29 cellular contexts compared by ENCODE assay signal in the genomic region with DNA sequence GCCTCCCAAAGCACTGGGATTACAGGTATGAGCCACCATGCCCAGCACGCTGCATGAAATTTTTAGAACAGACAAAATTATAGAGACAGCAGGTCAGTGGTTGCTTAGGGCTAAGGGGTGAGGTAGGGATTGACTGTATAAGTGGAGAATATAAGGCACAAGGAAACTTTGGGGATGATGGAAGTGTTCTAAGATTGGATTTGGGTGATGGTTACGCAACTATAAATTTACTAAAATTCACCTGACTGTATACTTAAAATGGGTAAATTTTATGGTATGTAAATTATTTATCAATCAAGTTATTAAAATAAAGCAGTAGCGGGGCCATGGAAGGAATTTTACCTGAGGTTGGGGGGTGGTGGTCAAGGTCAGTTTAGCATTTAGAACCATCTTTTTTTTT.
"Had no signal": no experiment of that assay in that cellular context is flagged by ENCODE, and none has a peak within 500 bp of the region (broad histone marks: within the 10 kb centered on the region; RNA-seq: fewer than 3 reads in every experiment).

No MANE protein-coding gene starts in this region.

- H3K9me3 ChIP-seq: stomach, suprapubic skin, testis, thoracic aorta, thyroid gland, tibial artery, tibial nerve, transverse colon, upper lobe of left lung, upper lobe of right lung, uterus, vagina had no signal

- H3K4me1 ChIP-seq: suprapubic skin, testis, thyroid gland, tibial artery, tibial nerve, upper lobe of left lung, upper lobe of right lung, uterus, vagina had no signal

- H3K27me3 ChIP-seq: stomach, suprapubic skin, testis, thyroid gland, tibial nerve, transverse colon, upper lobe of left lung, upper lobe of right lung, uterus, vagina had no signal

- H3K36me3 Mint-ChIP-seq: stimulated activated effector memory CD8-positive, alpha-beta T cell treated with anti-CD3 and anti-CD28 coated beads, Interleukin-12 subunit alpha, Interleukin-12 subunit beta, amount 100 ng/mL, for 72 hours; stimulated activated memory B cell treated with anti-CD40 and anti-IgM and Interleukin-4, amounts not matched to agents 10 μg/mL and 1 μg/mL and 100 μg/mL, for 72 hours; stimulated activated naive B cell treated with anti-CD40 and anti-IgM and Interleukin-4, amounts not matched to agents 10 μg/mL and 1 μg/mL and 100 μg/mL, for 72 hours; type B pancreatic cell had no signal

- H3K27ac Mint-ChIP-seq: stimulated activated effector memory CD8-positive, alpha-beta T cell treated with anti-CD3 and anti-CD28 coated beads, Interleukin-12 subunit alpha, Interleukin-12 subunit beta, amount 100 ng/mL, for 72 hours; stimulated activated memory B cell treated with anti-CD40 and anti-IgM and Interleukin-4, amounts not matched to agents 10 μg/mL and 1 μg/mL and 100 μg/mL, for 72 hours; stimulated activated naive B cell treated with anti-CD40 and anti-IgM and Interleukin-4, amounts not matched to agents 10 μg/mL and 1 μg/mL and 100 μg/mL, for 72 hours; stimulated activated naive CD8-positive, alpha-beta T cell treated with anti-CD3 and anti-CD28 coated beads, Interleukin-15, amount 100 ng/mL, for 72 hours; stimulated activated naive CD8-positive, alpha-beta T cell treated with anti-CD3 and anti-CD28 coated beads, Interleukin-15, Interleukin-2, amounts not matched to agents 100 ng/mL and 50 ng/mL, for 24 hours; type B pancreatic cell had no signal

- H3K4me1 Mint-ChIP-seq: stimulated activated effector memory CD8-positive, alpha-beta T cell treated with anti-CD3 and anti-CD28 coated beads, Interleukin-12 subunit alpha, Interleukin-12 subunit beta, amount 100 ng/mL, for 72 hours; stimulated activated naive CD8-positive, alpha-beta T cell treated with anti-CD3 and anti-CD28 coated beads, Interleukin-15, amount 100 ng/mL, for 72 hours had no signal

- FAIRE-seq: urothelium cell line had no signal

- H3K4me3 Mint-ChIP-seq: stimulated activated effector memory CD8-positive, alpha-beta T cell treated with anti-CD3 and anti-CD28 coated beads, Interleukin-12 subunit alpha, Interleukin-12 subunit beta, amount 100 ng/mL, for 72 hours; stimulated activated memory B cell treated with anti-CD40 and anti-IgM and Interleukin-4, amounts not matched to agents 10 μg/mL and 1 μg/mL and 100 μg/mL, for 72 hours; stimulated activated naive B cell treated with anti-CD40 and anti-IgM and Interleukin-4, amounts not matched to agents 10 μg/mL and 1 μg/mL and 100 μg/mL, for 72 hours; stimulated activated naive CD8-positive, alpha-beta T cell treated with anti-CD3 and anti-CD28 coated beads, Interleukin-15, amount 100 ng/mL, for 72 hours; stimulated activated naive CD8-positive, alpha-beta T cell treated with anti-CD3 and anti-CD28 coated beads, Interleukin-15, Interleukin-2, amounts not matched to agents 100 ng/mL and 50 ng/mL, for 24 hours; type B pancreatic cell had no signal

- DNase-seq: stimulated activated CD4-positive, alpha-beta T cell treated with anti-CD3 and anti-CD28 coated beads, Interleukin-2, amount 100 ng/mL, for 48 hours; stimulated activated CD4-positive, alpha-beta T cell treated with anti-CD3 and anti-CD28 coated beads, Interleukin-4, amount 100 ng/mL, for 1 hour; stimulated activated CD4-positive, alpha-beta T cell treated with anti-CD3 and anti-CD28 coated beads, Interleukin-4, amount 100 ng/mL, for 24 hours; stimulated activated CD4-positive, alpha-beta T cell treated with anti-CD3 and anti-CD28 coated beads, Interleukin-4, amount 100 ng/mL, for 4 hours; stimulated activated CD8-positive, alpha-beta memory T cell treated with anti-CD3 and anti-CD28 coated beads, Interleukin-4, amount 100 ng/mL, for 48 hours; stimulated activated naive B cell treated with anti-CD40 and anti-IgM and Interleukin-4, amounts not matched to agents 10 μg/mL and 1 μg/mL and 100 μg/mL, for 72 hours; stimulated activated naive CD4-positive, alpha-beta T cell; stimulated activated naive CD4-positive, alpha-beta T cell treated with Interleukin-2 at 50 U/mL for 16 hours; stimulated activated naive CD8-positive, alpha-beta T cell treated with anti-CD3 and anti-CD28 coated beads, Interleukin-15, amount 100 ng/mL, for 72 hours; stimulated activated naive CD8-positive, alpha-beta T cell treated with anti-CD3 and anti-CD28 coated beads, Interleukin-15, Interleukin-2, amounts not matched to agents 100 U/mL and 50 U/mL, for 24 hours; stomach; substantia nigra; testis; thyroid gland; tibial artery; transverse colon; trophoblast cell; upper lobe of left lung; upper lobe of right lung; uterus had no signal

- ATAC-seq: stimulated activated effector memory CD8-positive, alpha-beta T cell treated with anti-CD3 and anti-CD28 coated beads, Interleukin-12 subunit alpha, Interleukin-12 subunit beta, amount 100 ng/mL, for 72 hours; stimulated activated memory B cell treated with anti-CD40 and anti-IgM and Interleukin-4, amounts not matched to agents 10 μg/mL and 1 μg/mL and 100 μg/mL, for 72 hours; stimulated activated naive B cell treated with anti-CD40 and anti-IgM and Interleukin-4, amounts not matched to agents 10 μg/mL and 1 μg/mL and 100 μg/mL, for 72 hours; stimulated activated naive CD8-positive, alpha-beta T cell treated with anti-CD3 and anti-CD28 coated beads, Interleukin-15, amount 100 ng/mL, for 72 hours; stimulated activated naive CD8-positive, alpha-beta T cell treated with anti-CD3 and anti-CD28 coated beads, Interleukin-15, Interleukin-2, amounts not matched to agents 100 U/mL and 50 U/mL, for 24 hours; upper lobe of right lung had no signal

- H3K27me3 Mint-ChIP-seq: stimulated activated memory B cell treated with anti-CD40 and anti-IgM and Interleukin-4, amounts not matched to agents 10 μg/mL and 1 μg/mL and 100 μg/mL, for 72 hours; stimulated activated naive CD8-positive, alpha-beta T cell treated with anti-CD3 and anti-CD28 coated beads, Interleukin-15, amount 100 ng/mL, for 72 hours; stimulated activated naive CD8-positive, alpha-beta T cell treated with anti-CD3 and anti-CD28 coated beads, Interleukin-15, Interleukin-2, amounts not matched to agents 100 ng/mL and 50 ng/mL, for 24 hours had no signal

- H3K9me3 Mint-ChIP-seq: stimulated activated effector memory CD8-positive, alpha-beta T cell treated with anti-CD3 and anti-CD28 coated beads, Interleukin-12 subunit alpha, Interleukin-12 subunit beta, amount 100 ng/mL, for 72 hours; stimulated activated memory B cell treated with anti-CD40 and anti-IgM and Interleukin-4, amounts not matched to agents 10 μg/mL and 1 μg/mL and 100 μg/mL, for 72 hours; stimulated activated naive B cell treated with anti-CD40 and anti-IgM and Interleukin-4, amounts not matched to agents 10 μg/mL and 1 μg/mL and 100 μg/mL, for 72 hours; stimulated activated naive CD8-positive, alpha-beta T cell treated with anti-CD3 and anti-CD28 coated beads, Interleukin-15, amount 100 ng/mL, for 72 hours; stimulated activated naive CD8-positive, alpha-beta T cell treated with anti-CD3 and anti-CD28 coated beads, Interleukin-15, Interleukin-2, amounts not matched to agents 100 ng/mL and 50 ng/mL, for 24 hours; type B pancreatic cell had no signal

- H3K4me3 ChIP-seq: stomach, suprapubic skin, testis, thoracic aorta, thyroid gland, tibial artery, tibial nerve, transverse colon, upper lobe of left lung, upper lobe of right lung, uterus, vagina had no signal

- H3K27ac ChIP-seq: stomach, suprapubic skin, testis, thoracic aorta, thyroid gland, tibial artery, tibial nerve, transverse colon, upper lobe of left lung, upper lobe of right lung, uterus, vagina had no signal

- H3K36me3 ChIP-seq: stomach, suprapubic skin, thoracic aorta, thyroid gland, tibial artery, tibial nerve, transverse colon, upper lobe of left lung, upper lobe of right lung, uterus, vagina had no signal
